ENCODE assay signal across 25 cellular contexts in the genomic region with DNA sequence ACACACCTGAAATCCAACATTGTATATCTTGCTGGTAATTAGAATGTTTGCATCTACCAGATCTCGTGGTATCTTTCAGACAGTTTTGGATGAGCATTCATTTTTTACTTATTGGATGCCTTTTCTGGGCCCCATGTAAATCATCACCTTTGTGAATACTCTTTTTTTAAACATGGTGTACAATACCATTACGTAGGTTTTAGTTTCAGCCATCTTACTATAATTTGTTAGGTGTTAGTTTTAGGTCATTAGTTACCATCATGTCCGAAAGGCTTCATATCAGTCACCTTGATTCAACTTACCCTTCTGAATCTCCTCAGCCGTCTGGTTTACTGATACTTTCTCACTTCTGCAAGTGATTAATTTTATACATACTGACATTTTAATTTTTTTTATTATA.
"Had no signal": no experiment of that assay in that cellular context is flagged by ENCODE, and none has a peak within 500 bp of the region (broad histone marks: within the 10 kb centered on the region; RNA-seq: fewer than 3 reads in every experiment).

No MANE protein-coding gene starts in this region.

- H3K4me3 Mint-ChIP-seq: endodermal cell, nephron progenitor cell, type B pancreatic cell had no signal

- H3K27me3 Mint-ChIP-seq: naive thymus-derived CD8-positive, alpha-beta T cell; type B pancreatic cell had no signal

- H3K9me3 ChIP-seq: gastrocnemius medialis, lower lobe of right lung, prostate gland, right atrium auricular region, stomach, tibial artery had no signal

- ATAC-seq: esophagus mucosa; gastrocnemius medialis; left ventricle myocardium superior; lower lobe of right lung; naive thymus-derived CD8-positive, alpha-beta T cell; sciatic nerve had no signal

- H3K9me3 Mint-ChIP-seq: endodermal cell; naive thymus-derived CD8-positive, alpha-beta T cell; nephron progenitor cell; type B pancreatic cell had no signal

- DNase-seq: dorsolateral prefrontal cortex; effector CD8-positive, alpha-beta T cell; endodermal cell; foreskin fibroblast; gastrocnemius medialis; head of caudate nucleus; left ventricle myocardium superior; lower lobe of right lung; naive thymus-derived CD8-positive, alpha-beta T cell; nephron progenitor cell; nucleus accumbens; stimulated activated CD4-positive, alpha-beta T cell treated with anti-CD3 and anti-CD28 coated beads, Interleukin-12 subunit alpha, Interleukin-12 subunit beta, amount 100 ng/mL, for 4 hours; stimulated activated CD4-positive, alpha-beta T cell treated with anti-CD3 and anti-CD28 coated beads, Interleukin-1b, Interleukin-23, amount 100 ng/mL, for 48 hours; stimulated activated CD4-positive, alpha-beta T cell treated with anti-CD3 and anti-CD28 coated beads, Interleukin-4, amount 100 ng/mL, for 1 hour; stimulated activated CD8-positive, alpha-beta memory T cell treated with anti-CD3 and anti-CD28 coated beads, Interleukin-4, amount 100 ng/mL, for 48 hours; stimulated activated naive CD4-positive, alpha-beta T cell; stomach; tibial artery had no signal

- H3K27ac ChIP-seq: dorsolateral prefrontal cortex, epithelial cell of prostate, gastrocnemius medialis, lower lobe of right lung, prostate gland, right atrium auricular region, stomach, tibial artery had no signal

- H3K4me2 ChIP-seq: smooth muscle cell had no signal

- H3K27ac Mint-ChIP-seq: endodermal cell; naive thymus-derived CD8-positive, alpha-beta T cell; nephron progenitor cell; type B pancreatic cell had no signal

- H3K4me3 ChIP-seq: dorsolateral prefrontal cortex, gastrocnemius medialis, lower lobe of right lung, prostate gland, right atrium auricular region, smooth muscle cell, stomach, tibial artery had no signal

- H3K27me3 ChIP-seq: dorsolateral prefrontal cortex, gastrocnemius medialis, right atrium auricular region, stomach, tibial artery had no signal
